In the genomic region with DNA sequence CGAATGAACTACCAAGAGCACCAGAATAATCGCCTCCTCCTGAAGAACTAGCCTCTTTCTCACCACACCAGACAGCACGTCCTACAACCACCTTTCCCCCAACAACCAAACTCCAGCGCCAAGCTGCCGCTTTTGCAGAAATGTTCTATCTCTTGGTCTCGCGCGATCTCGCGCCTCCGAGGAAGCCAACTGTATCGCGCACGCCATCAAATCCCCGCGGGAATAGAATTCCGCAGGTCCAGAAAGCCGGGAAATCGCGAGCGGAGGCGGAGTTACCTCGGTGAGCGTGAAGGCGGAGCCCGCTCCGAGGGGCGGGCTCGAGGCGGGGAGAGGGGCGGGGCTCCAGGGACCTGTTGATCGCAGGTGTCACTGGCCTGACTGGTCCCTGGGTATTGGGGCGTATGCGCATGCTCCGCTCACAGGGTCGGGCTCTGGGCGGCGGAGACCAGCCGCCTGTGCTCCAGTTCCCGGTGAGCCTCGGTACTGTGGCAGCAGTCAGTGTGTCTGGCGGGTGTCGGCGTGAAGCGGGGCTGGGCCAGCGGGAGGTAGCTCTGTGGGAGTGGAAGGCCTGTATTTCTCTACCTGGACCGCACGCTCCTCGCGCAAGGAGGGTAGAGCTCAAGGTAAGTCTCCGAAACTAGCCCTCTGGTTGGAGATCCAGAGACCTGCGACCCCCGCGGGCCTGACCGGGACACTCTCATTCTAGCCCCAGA, we compare ENCODE assay signal across 1 cellular context.
TF ChIP-seq lines count a peak whose summit lies in the region.

A gene (plus strand): TSS at position 463 of the 713 bp plus-strand sequence. CDS start 27,047 bp downstream, outside the sequence.

TF ChIP-seq in HepG2, 621 proteins besides CTCF, POLR2A, EP300 and RAD21 (continued from another document and continues in another):
- TF ChIP-seq, protein P1, sequence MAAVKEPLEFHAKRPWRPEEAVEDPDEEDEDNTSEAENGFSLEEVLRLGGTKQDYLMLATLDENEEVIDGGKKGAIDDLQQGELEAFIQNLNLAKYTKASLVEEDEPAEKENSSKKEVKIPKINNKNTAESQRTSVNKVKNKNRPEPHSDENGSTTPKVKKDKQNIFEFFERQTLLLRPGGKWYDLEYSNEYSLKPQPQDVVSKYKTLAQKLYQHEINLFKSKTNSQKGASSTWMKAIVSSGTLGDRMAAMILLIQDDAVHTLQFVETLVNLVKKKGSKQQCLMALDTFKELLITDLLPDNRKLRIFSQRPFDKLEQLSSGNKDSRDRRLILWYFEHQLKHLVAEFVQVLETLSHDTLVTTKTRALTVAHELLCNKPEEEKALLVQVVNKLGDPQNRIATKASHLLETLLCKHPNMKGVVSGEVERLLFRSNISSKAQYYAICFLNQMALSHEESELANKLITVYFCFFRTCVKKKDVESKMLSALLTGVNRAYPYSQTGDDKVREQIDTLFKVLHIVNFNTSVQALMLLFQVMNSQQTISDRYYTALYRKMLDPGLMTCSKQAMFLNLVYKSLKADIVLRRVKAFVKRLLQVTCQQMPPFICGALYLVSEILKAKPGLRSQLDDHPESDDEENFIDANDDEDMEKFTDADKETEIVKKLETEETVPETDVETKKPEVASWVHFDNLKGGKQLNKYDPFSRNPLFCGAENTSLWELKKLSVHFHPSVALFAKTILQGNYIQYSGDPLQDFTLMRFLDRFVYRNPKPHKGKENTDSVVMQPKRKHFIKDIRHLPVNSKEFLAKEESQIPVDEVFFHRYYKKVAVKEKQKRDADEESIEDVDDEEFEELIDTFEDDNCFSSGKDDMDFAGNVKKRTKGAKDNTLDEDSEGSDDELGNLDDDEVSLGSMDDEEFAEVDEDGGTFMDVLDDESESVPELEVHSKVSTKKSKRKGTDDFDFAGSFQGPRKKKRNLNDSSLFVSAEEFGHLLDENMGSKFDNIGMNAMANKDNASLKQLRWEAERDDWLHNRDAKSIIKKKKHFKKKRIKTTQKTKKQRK (IDR thresholded peaks at IDR 0.05; ENCODE audit: low read length) = no peak
- TF ChIP-seq YEATS2 (CRISPR knock-in tag; IDR thresholded peaks at IDR 0.05; ENCODE audit: borderline replicate concordance) = peak; percentile 92
- peak; percentile 30; the same call in 1 of the 2 replicates for TF ChIP-seq SP5 (CRISPR knock-in tag; IDR thresholded peaks at IDR 0.05; ENCODE audit: borderline replicate concordance, low read depth)
- TF ChIP-seq ZNF263 (CRISPR knock-in tag; IDR thresholded peaks at IDR 0.05) = peak; percentile 52; the same call in 1 of the 2 replicates
- TF ChIP-seq KAT2B (IDR thresholded peaks at IDR 0.05; ENCODE audit: borderline replicate concordance, low read depth, low read length) = no peak
- TF ChIP-seq ZNF883 (CRISPR knock-in tag; IDR thresholded peaks at IDR 0.05; ENCODE audit: not compliant biosample characterization) = peak; percentile 69
- TF ChIP-seq SMARCC2 (IDR thresholded peaks at IDR 0.05) = no peak
- TF ChIP-seq KDM3A (CRISPR knock-in tag; IDR thresholded peaks at IDR 0.05; ENCODE audit: low read depth) = no peak
- 0 out of 2 replicates have a peak, but pooled peaks have one; percentile 46 for TF ChIP-seq SRY (CRISPR knock-in tag; IDR thresholded peaks at IDR 0.05)
- TF ChIP-seq RBM39 (IDR thresholded peaks at IDR 0.05; ENCODE audit: low read depth, low read length, poor library complexity, severe bottlenecking) = peak; percentile 60
- TF ChIP-seq ZNF747 (CRISPR knock-in tag; IDR thresholded peaks at IDR 0.05; ENCODE audit: borderline replicate concordance) = 0 out of 2 replicates have a peak, but pooled peaks have one; percentile 32
- TF ChIP-seq ZNF382 (CRISPR knock-in tag; IDR thresholded peaks at IDR 0.05; ENCODE audit: borderline replicate concordance) = no peak
- TF ChIP-seq ZNF720 (CRISPR knock-in tag; IDR thresholded peaks at IDR 0.05) = no peak
- TF ChIP-seq ZNF12 (CRISPR knock-in tag; IDR thresholded peaks at IDR 0.05) = no peak
- TF ChIP-seq, protein P2, sequence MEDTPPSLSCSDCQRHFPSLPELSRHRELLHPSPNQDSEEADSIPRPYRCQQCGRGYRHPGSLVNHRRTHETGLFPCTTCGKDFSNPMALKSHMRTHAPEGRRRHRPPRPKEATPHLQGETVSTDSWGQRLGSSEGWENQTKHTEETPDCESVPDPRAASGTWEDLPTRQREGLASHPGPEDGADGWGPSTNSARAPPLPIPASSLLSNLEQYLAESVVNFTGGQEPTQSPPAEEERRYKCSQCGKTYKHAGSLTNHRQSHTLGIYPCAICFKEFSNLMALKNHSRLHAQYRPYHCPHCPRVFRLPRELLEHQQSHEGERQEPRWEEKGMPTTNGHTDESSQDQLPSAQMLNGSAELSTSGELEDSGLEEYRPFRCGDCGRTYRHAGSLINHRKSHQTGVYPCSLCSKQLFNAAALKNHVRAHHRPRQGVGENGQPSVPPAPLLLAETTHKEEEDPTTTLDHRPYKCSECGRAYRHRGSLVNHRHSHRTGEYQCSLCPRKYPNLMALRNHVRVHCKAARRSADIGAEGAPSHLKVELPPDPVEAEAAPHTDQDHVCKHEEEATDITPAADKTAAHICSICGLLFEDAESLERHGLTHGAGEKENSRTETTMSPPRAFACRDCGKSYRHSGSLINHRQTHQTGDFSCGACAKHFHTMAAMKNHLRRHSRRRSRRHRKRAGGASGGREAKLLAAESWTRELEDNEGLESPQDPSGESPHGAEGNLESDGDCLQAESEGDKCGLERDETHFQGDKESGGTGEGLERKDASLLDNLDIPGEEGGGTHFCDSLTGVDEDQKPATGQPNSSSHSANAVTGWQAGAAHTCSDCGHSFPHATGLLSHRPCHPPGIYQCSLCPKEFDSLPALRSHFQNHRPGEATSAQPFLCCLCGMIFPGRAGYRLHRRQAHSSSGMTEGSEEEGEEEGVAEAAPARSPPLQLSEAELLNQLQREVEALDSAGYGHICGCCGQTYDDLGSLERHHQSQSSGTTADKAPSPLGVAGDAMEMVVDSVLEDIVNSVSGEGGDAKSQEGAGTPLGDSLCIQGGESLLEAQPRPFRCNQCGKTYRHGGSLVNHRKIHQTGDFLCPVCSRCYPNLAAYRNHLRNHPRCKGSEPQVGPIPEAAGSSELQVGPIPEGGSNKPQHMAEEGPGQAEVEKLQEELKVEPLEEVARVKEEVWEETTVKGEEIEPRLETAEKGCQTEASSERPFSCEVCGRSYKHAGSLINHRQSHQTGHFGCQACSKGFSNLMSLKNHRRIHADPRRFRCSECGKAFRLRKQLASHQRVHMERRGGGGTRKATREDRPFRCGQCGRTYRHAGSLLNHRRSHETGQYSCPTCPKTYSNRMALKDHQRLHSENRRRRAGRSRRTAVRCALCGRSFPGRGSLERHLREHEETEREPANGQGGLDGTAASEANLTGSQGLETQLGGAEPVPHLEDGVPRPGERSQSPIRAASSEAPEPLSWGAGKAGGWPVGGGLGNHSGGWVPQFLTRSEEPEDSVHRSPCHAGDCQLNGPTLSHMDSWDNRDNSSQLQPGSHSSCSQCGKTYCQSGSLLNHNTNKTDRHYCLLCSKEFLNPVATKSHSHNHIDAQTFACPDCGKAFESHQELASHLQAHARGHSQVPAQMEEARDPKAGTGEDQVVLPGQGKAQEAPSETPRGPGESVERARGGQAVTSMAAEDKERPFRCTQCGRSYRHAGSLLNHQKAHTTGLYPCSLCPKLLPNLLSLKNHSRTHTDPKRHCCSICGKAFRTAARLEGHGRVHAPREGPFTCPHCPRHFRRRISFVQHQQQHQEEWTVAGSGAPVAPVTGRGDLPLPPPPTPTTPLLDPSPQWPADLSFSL (CRISPR knock-in tag; IDR thresholded peaks at IDR 0.05) = no peak
- TF ChIP-seq CHCHD3 (CRISPR knock-in tag; IDR thresholded peaks at IDR 0.05) = no peak
- 0 out of 2 replicates have a peak, but pooled peaks have one; percentile 35 for TF ChIP-seq ZNF121 (CRISPR knock-in tag; IDR thresholded peaks at IDR 0.05)
- no peak for TF ChIP-seq TBX3 (IDR thresholded peaks at IDR 0.05; ENCODE audit: borderline replicate concordance)
- TF ChIP-seq, protein P3, sequence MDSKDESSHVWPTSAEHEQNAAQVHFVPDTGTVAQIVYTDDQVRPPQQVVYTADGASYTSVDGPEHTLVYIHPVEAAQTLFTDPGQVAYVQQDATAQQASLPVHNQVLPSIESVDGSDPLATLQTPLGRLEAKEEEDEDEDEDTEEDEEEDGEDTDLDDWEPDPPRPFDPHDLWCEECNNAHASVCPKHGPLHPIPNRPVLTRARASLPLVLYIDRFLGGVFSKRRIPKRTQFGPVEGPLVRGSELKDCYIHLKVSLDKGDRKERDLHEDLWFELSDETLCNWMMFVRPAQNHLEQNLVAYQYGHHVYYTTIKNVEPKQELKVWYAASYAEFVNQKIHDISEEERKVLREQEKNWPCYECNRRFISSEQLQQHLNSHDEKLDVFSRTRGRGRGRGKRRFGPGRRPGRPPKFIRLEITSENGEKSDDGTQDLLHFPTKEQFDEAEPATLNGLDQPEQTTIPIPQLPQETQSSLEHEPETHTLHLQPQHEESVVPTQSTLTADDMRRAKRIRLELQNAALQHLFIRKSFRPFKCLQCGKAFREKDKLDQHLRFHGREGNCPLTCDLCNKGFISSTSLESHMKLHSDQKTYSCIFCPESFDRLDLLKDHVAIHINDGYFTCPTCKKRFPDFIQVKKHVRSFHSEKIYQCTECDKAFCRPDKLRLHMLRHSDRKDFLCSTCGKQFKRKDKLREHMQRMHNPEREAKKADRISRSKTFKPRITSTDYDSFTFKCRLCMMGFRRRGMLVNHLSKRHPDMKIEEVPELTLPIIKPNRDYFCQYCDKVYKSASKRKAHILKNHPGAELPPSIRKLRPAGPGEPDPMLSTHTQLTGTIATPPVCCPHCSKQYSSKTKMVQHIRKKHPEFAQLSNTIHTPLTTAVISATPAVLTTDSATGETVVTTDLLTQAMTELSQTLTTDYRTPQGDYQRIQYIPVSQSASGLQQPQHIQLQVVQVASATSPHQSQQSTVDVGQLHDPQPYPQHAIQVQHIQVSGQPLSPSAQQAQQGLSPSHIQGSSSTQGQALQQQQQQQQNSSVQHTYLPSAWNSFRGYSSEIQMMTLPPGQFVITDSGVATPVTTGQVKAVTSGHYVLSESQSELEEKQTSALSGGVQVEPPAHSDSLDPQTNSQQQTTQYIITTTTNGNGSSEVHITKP (CRISPR knock-in tag; IDR thresholded peaks at IDR 0.05; ENCODE audit: low read depth) = peak; percentile 67; the same call in 1 of the 2 replicates
- TF ChIP-seq, protein P4, sequence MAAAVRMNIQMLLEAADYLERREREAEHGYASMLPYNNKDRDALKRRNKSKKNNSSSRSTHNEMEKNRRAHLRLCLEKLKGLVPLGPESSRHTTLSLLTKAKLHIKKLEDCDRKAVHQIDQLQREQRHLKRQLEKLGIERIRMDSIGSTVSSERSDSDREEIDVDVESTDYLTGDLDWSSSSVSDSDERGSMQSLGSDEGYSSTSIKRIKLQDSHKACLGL (CRISPR knock-in tag; IDR thresholded peaks at IDR 0.05) = peak; percentile 69; the same call in 1 of the 2 replicates
- TF ChIP-seq, protein P5, sequence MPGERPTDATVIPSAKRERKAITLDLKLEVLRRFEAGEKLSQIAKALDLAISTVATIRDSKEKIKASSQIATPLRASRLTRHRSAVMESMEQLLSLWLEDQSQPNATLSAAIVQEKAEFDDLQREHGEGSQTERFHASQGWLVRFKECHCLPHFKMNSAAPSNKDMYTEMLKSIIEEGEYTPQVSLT (CRISPR knock-in tag; IDR thresholded peaks at IDR 0.05; ENCODE audit: borderline replicate concordance, low read depth) = no peak
- TF ChIP-seq, protein P6, sequence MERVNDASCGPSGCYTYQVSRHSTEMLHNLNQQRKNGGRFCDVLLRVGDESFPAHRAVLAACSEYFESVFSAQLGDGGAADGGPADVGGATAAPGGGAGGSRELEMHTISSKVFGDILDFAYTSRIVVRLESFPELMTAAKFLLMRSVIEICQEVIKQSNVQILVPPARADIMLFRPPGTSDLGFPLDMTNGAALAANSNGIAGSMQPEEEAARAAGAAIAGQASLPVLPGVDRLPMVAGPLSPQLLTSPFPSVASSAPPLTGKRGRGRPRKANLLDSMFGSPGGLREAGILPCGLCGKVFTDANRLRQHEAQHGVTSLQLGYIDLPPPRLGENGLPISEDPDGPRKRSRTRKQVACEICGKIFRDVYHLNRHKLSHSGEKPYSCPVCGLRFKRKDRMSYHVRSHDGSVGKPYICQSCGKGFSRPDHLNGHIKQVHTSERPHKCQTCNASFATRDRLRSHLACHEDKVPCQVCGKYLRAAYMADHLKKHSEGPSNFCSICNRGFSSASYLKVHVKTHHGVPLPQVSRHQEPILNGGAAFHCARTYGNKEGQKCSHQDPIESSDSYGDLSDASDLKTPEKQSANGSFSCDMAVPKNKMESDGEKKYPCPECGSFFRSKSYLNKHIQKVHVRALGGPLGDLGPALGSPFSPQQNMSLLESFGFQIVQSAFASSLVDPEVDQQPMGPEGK (CRISPR knock-in tag; IDR thresholded peaks at IDR 0.05) = no peak
- TF ChIP-seq MAF1 (CRISPR knock-in tag; IDR thresholded peaks at IDR 0.05; ENCODE audit: borderline replicate concordance) = no peak
- no peak for TF ChIP-seq ZNF430 (CRISPR knock-in tag; IDR thresholded peaks at IDR 0.05)
- TF ChIP-seq ZNF629 (CRISPR knock-in tag; conservative IDR thresholded peaks at IDR 0.05) = 0 out of 2 replicates have a peak, but pooled peaks have one; percentile 6
- 0 out of 2 replicates have a peak, but pooled peaks have one; percentile 18 for TF ChIP-seq ZNF678 (CRISPR knock-in tag; IDR thresholded peaks at IDR 0.05)
- TF ChIP-seq HNRNPH1 (optimal IDR thresholded peaks at IDR 0.05; ENCODE audit: low read depth, low read length) = peak; percentile 91
- TF ChIP-seq STAT5B (CRISPR knock-in tag; IDR thresholded peaks at IDR 0.05) = no peak
- TF ChIP-seq SATB2 (CRISPR knock-in tag; IDR thresholded peaks at IDR 0.05) = 0 out of 2 replicates have a peak, but pooled peaks have one; percentile 11
- TF ChIP-seq, protein P7, sequence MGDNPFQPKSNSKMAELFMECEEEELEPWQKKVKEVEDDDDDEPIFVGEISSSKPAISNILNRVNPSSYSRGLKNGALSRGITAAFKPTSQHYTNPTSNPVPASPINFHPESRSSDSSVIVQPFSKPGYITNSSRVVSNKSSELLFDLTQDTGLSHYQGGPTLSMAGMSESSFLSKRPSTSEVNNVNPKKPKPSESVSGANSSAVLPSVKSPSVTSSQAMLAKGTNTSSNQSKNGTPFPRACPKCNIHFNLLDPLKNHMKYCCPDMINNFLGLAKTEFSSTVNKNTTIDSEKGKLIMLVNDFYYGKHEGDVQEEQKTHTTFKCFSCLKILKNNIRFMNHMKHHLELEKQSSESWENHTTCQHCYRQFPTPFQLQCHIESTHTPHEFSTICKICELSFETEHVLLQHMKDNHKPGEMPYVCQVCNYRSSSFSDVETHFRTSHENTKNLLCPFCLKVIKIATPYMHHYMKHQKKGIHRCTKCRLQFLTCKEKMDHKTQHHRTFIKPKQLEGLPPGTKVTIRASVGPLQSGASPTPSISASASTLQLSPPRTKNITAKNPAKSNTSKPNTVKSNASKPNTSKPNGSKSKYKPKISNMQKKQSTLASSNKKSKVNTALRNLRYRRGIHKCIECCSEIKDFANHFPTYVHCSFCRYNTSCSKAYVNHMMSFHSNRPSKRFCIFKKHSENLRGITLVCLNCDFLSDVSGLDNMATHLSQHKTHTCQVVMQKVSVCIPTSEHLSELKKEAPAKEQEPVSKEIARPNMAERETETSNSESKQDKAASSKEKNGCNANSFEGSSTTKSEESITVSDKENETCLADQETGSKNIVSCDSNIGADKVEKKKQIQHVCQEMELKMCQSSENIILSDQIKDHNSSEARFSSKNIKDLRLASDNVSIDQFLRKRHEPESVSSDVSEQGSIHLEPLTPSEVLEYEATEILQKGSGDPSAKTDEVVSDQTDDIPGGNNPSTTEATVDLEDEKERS (CRISPR knock-in tag; IDR thresholded peaks at IDR 0.05) = 0 out of 2 replicates have a peak, but pooled peaks have one; percentile 17
